ENCODE assay signal across 14 cellular contexts in genomic region chr3:50454671-50455070, GRCh38. TPM values are rescaled to one million over a fixed set of nuclear protein-coding genes. Genes with fewer than 3 reads are reported as not detected.
"Had no signal": no experiment of that assay in that cellular context is flagged by ENCODE, and none has a peak within 500 bp of the region (broad histone marks: within the 10 kb centered on the region; RNA-seq: fewer than 3 reads in every experiment).

No MANE protein-coding gene starts in this region.

- DNase-seq: activated CD4-positive, alpha-beta memory T cell treated with anti-CD3 and anti-CD28 coated beads, Interleukin-2, amount 10 ng/mL, durations not matched to agents 7 days and 5 days; activated CD4-positive, alpha-beta T cell treated with anti-CD3 and anti-CD28 coated beads for 4 hours; activated naive CD4-positive, alpha-beta T cell treated with anti-CD3 and anti-CD28 coated beads, Interleukin-2, amount 50 U/mL, for 16 hours; activated T-cell treated with anti-CD3 and anti-CD28 coated beads, Interleukin-2, amount 50 U/mL, for 24 hours; hippocampal formation; left cardiac atrium; stimulated activated CD4-positive, alpha-beta T cell treated with anti-CD3 and anti-CD28 coated beads, Interleukin-4, amount 100 ng/mL, for 1 hour; stimulated activated naive CD4-positive, alpha-beta T cell; T-helper 17 cell had no signal

- H3K27ac Mint-ChIP-seq: activated CD4-positive, alpha-beta memory T cell treated with anti-CD3 and anti-CD28 coated beads, Interleukin-2, amount 10 ng/mL, durations not matched to agents 7 days and 5 days; activated T-cell treated with anti-CD3 and anti-CD28 coated beads, Interleukin-2, amount 50 U/mL, for 24 hours; T-helper 17 cell had no signal

- H3K27ac ChIP-seq: cardiac muscle cell, tibial nerve had no signal

- H3K27me3 Mint-ChIP-seq: activated T-cell treated with anti-CD3 and anti-CD28 coated beads, Interleukin-2, amount 50 U/mL, for 24 hours had no signal

- H3K27me3 ChIP-seq: cardiac muscle cell, tibial nerve had no signal

- H3K9me3 Mint-ChIP-seq: activated CD4-positive, alpha-beta memory T cell treated with anti-CD3 and anti-CD28 coated beads, Interleukin-2, amount 10 ng/mL, durations not matched to agents 7 days and 5 days; activated T-cell treated with anti-CD3 and anti-CD28 coated beads, Interleukin-2, amount 50 U/mL, for 24 hours had no signal

- H3K36me3 ChIP-seq: cardiac muscle cell, tibial nerve had no signal

- H3K4me3 Mint-ChIP-seq: activated CD4-positive, alpha-beta memory T cell treated with anti-CD3 and anti-CD28 coated beads, Interleukin-2, amount 10 ng/mL, durations not matched to agents 7 days and 5 days; activated T-cell treated with anti-CD3 and anti-CD28 coated beads, Interleukin-2, amount 50 U/mL, for 24 hours; T-helper 17 cell had no signal

- H3K4me3 ChIP-seq: cardiac muscle cell, lung, tibial nerve had no signal

- ATAC-seq: esophagus mucosa, left cardiac atrium, T-helper 17 cell had no signal

RNA-seq across cellular contexts. Expression of gene CACNA2D2, which starts 48.8 kb away (rescaled TPM):
- total RNA-seq: glomerular endothelial cell had no signal
